ENCODE assay signal across 24 cellular contexts in genomic region chr3:27577504-27577903, GRCh38.
DNase-seq lines count a peak whose midpoint lies in the region; ATAC-seq, FAIRE-seq and TF ChIP-seq lines count a peak whose summit lies in the region.
"Had no signal": no experiment of that assay in that cellular context is flagged by ENCODE, and none has a peak within 500 bp of the region (broad histone marks: within the 10 kb centered on the region; RNA-seq: fewer than 3 reads in every experiment).

No MANE protein-coding gene starts in this region.

- dilution Hi-C loops in endothelial cell of umbilical vein (cut with MboI; ENCODE audit: extremely low pct_ligation_motif_present, low sequenced_read_pairs): no loop called here

- DNase-seq in endothelial cell of umbilical vein (ENCODE audit: low read depth, low spot score) (no peak), Right ventricle myocardium superior (no peak), psoas muscle (no peak), aorta (no peak), brain microvascular endothelial cell (no peak), NCI-H2107 treated with DMSO at 0.1 percent for 48 hours (lab: John Stamatoyannopoulos, UW; ENCODE audit: unreplicated experiment) (no peak)
- DNase-seq: activated CD4-positive, alpha-beta T cell treated with anti-CD3 and anti-CD28 coated beads for 48 hours; activated naive CD4-positive, alpha-beta T cell treated with anti-CD3 and anti-CD28 coated beads for 36 hours; activated T-cell treated with anti-CD3 and anti-CD28 coated beads, Interleukin-2, amount 50 U/mL, for 48 hours; amniotic stem cell; CD4-positive, alpha-beta T cell; central memory CD4-positive, alpha-beta T cell; dorsolateral prefrontal cortex; kidney glomerular epithelial cell; NCI-H1417 treated with DMSO at 0.1 percent for 48 hours; NCI-H446; NCI-H82; spleen; stimulated activated CD4-positive, alpha-beta T cell treated with anti-CD3 and anti-CD28 coated beads, Interleukin-2, amount 100 ng/mL, for 48 hours had no signal

- H3K79me2 ChIP-seq in endothelial cell of umbilical vein (ENCODE audit: control insufficient read depth, insufficient read depth, low read length): no peaks in the 10 kb centered on the region

- CTCF ChIA-PET in endothelial cell of umbilical vein (lab: Charles Lee): interaction anchor here (0.6 to 1.6 kb wide), 5 partner anchors 15 to 134 kb away, joined by 3 to 5 read pairs (median 3); no protein-coding TSS in a partner anchor

- H4K20me1 ChIP-seq in endothelial cell of umbilical vein (replicated peaks; ENCODE audit: control insufficient read depth, extremely low read depth, insufficient read depth, low read length): no peaks in the 10 kb centered on the region

- BruUV-seq in endothelial cell of umbilical vein (replicated peaks; lab: Mats Ljungman, UMichigan): no TSS peak

- H3K9me3 ChIP-seq in endothelial cell of umbilical vein (replicated peaks; ENCODE audit: control insufficient read depth, insufficient read depth, low read length) (no peaks in the 10 kb centered on the region), psoas muscle (no peaks in the 10 kb centered on the region), aorta (ENCODE audit: control insufficient read depth, low read length) (no peaks in the 10 kb centered on the region)
- H3K9me3 ChIP-seq: neutrophil, spleen had no signal

- in situ Hi-C loops in brain microvascular endothelial cell (cut with HindIII; ENCODE audit: low pct_ligation_motif_present, low sequenced_read_pairs): no loop called here

- no peak for TF ChIP-seq POLR2A in endothelial cell of umbilical vein (IDR thresholded peaks at IDR 0.05; ENCODE audit: low read depth, low read length)

- intact Hi-C loops in endothelial cell of umbilical vein (cut with micrococcal nuclease): no loop called here
- intact Hi-C loops in Right ventricle myocardium superior (cut with DNase I): no loop called here
- intact Hi-C loops in psoas muscle (cut with DNase I): no loop called here
- intact Hi-C loops in aorta (cut with DNase I): loop anchor here (5.0 to 10.0 kb wide), 3 partner anchors 45 to 57 kb away; no protein-coding TSS in a partner anchor

- peak overlapping the region; percentile 15 for H2AFZ ChIP-seq in endothelial cell of umbilical vein (ENCODE audit: low read depth, low read length)

- H3K4me2 ChIP-seq in endothelial cell of umbilical vein (ENCODE audit: insufficient read depth, low read length): no peak overlapping the region

- ATAC-seq in Right ventricle myocardium superior (ENCODE audit: poor library complexity) (peak; percentile 88), psoas muscle (peak in 1 of 4 donors; percentile 48), aorta (ENCODE audit: low FRiP score) (peak; percentile 76), HG03159 (IDR thresholded peaks at IDR 0.05; ENCODE audit: unreplicated experiment) (no peak)
- ATAC-seq: stimulated activated effector memory CD8-positive, alpha-beta T cell treated with anti-CD3 and anti-CD28 coated beads, Interleukin-12 subunit alpha, Interleukin-12 subunit beta, amount 100 ng/mL, for 72 hours had no signal

- TF ChIP-seq CTCF in endothelial cell of umbilical vein (IDR thresholded peaks at IDR 0.05; ENCODE audit: extremely low read depth in 1 of 2, insufficient read depth in 1 of 2, low read depth in 1 of 2, low read length in 2 of 2) (no peak), psoas muscle (IDR thresholded peaks at IDR 0.05) (no peak), brain microvascular endothelial cell (IDR thresholded peaks at IDR 0.05; ENCODE audit: low read depth, low read length, missing control alignments) (no peak)

- H3K27me3 ChIP-seq in endothelial cell of umbilical vein (ENCODE audit: control insufficient read depth in 2 of 2, insufficient read depth in 2 of 2, low read length in 2 of 2) (no peaks in the 10 kb centered on the region), psoas muscle (ENCODE audit: insufficient read depth in 3 of 3, low read length in 2 of 3) (no peaks in the 10 kb centered on the region), aorta (ENCODE audit: control insufficient read depth in 1 of 2, insufficient read depth in 2 of 2, low read length in 1 of 2) (no peaks in the 10 kb centered on the region), brain microvascular endothelial cell (replicated peaks) (no peaks in the 10 kb centered on the region)
- H3K27me3 ChIP-seq: dorsolateral prefrontal cortex, neutrophil, spleen had no signal

- WGBS in psoas muscle, 3 donors: 48 to 68% (median 54%) methylated on average over 5 of the region's 5 CpGs
- 4 to 5% methylated on average over 5 of the region's 5 CpGs for WGBS in aorta, 2 donors

- peaks cover 7% of the 10 kb centered on the region for H3K4me1 ChIP-seq in endothelial cell of umbilical vein (ENCODE audit: control insufficient read depth, extremely low read depth, insufficient read depth, low read length)
- no peaks in the 10 kb centered on the region for H3K4me1 ChIP-seq in psoas muscle
- peaks cover 0 to 2% of the 10 kb centered on the region in 2 donors for H3K4me1 ChIP-seq in aorta (ENCODE audit: control insufficient read depth in 1 of 2, insufficient read depth in 2 of 2, low read length in 2 of 2)
- H3K4me1 ChIP-seq: spleen had no signal

- H3K9ac ChIP-seq in endothelial cell of umbilical vein (replicated peaks; ENCODE audit: extremely low read depth, insufficient read depth, low read length): no peak overlapping the region

- H3K4me3 ChIP-seq in endothelial cell of umbilical vein (replicated peaks in 1 of 3; ENCODE audit: insufficient read depth in 1 of 3, low read depth in 1 of 3, low read length in 3 of 3): no peak overlapping the region
- H3K4me3 ChIP-seq in psoas muscle: no peak overlapping the region
- no peak overlapping the region for H3K4me3 ChIP-seq in aorta (ENCODE audit: low read length in 2 of 2)
- no peak overlapping the region for H3K4me3 ChIP-seq in brain microvascular endothelial cell (ENCODE audit: low read depth, low read length)
- H3K4me3 ChIP-seq: dorsolateral prefrontal cortex, spleen had no signal

- POLR2A ChIA-PET in endothelial cell of umbilical vein (lab: Charles Lee): interaction anchor here (1.0 kb wide), 1 partner anchor 93 kb away, joined by 11 read pairs; the partner anchor contains the start of gene SLC4A7

- H3K36me3 ChIP-seq in endothelial cell of umbilical vein (ENCODE audit: control insufficient read depth in 2 of 2, extremely low read depth in 1 of 2, insufficient read depth in 2 of 2, low read length in 2 of 2): no peaks in the 10 kb centered on the region
- H3K36me3 ChIP-seq in psoas muscle (ENCODE audit: insufficient read depth in 1 of 2, low read depth in 1 of 2): no peaks in the 10 kb centered on the region
- H3K36me3 ChIP-seq in aorta (ENCODE audit: control insufficient read depth in 1 of 2, insufficient read depth in 2 of 2, low read length in 1 of 2): no peaks in the 10 kb centered on the region
- H3K36me3 ChIP-seq in brain microvascular endothelial cell (replicated peaks): no peaks in the 10 kb centered on the region
- H3K36me3 ChIP-seq: neutrophil, spleen had no signal

- no peaks in the 10 kb centered on the region for H3K9me1 ChIP-seq in endothelial cell of umbilical vein (replicated peaks; ENCODE audit: control insufficient read depth, extremely low read depth, insufficient read depth, low read length)

- peak; percentile 59 for FAIRE-seq in endothelial cell of umbilical vein (lab: Jason Lieb, UNC)
- FAIRE-seq: GM19239 had no signal

- no peak overlapping the region for H3K27ac ChIP-seq in endothelial cell of umbilical vein (ENCODE audit: insufficient read depth, low read depth, low read length)
- peak overlapping the region; percentile 34 for H3K27ac ChIP-seq in psoas muscle
- H3K27ac ChIP-seq in aorta (ENCODE audit: low read depth in 1 of 2, low read length in 2 of 2): peak overlapping the region; percentile 68 to 79
- H3K27ac ChIP-seq in brain microvascular endothelial cell: no peak overlapping the region
- H3K27ac ChIP-seq: neutrophil, spleen, VCaP had no signal

TF ChIP-seq in endothelial cell of umbilical vein, 7 proteins besides CTCF, POLR2A, EP300 and RAD21:
- TF ChIP-seq MYC (IDR thresholded peaks at IDR 0.05; ENCODE audit: low read depth, low read length) (no peak), MAX (IDR thresholded peaks at IDR 0.05; ENCODE audit: insufficient read depth, insufficient read length) (no peak), JUN (IDR thresholded peaks at IDR 0.05; ENCODE audit: borderline replicate concordance, insufficient read depth, insufficient read length, low read depth) (no peak), GATA2 (IDR thresholded peaks at IDR 0.05; ENCODE audit: insufficient read depth, insufficient read length, low read depth, low read length) (no peak), EZH2 (IDR thresholded peaks at IDR 0.05; ENCODE audit: borderline replicate concordance, low read depth, low read length, severe bottlenecking) (no peak), FOS (IDR thresholded peaks at IDR 0.05; ENCODE audit: borderline replicate concordance, insufficient read depth, low read length) (no peak), POLR2AphosphoS5 (IDR thresholded peaks at IDR 0.05; ENCODE audit: insufficient read depth, low read depth, low read length) (no peak)
TF ChIP-seq in endothelial cell of umbilical vein: peak in this region for 0.

Comparison
In these comparisons a context has a peak if more than half of its experiments do, and no peak if none do; other contexts are left out.
1. H3K27ac ChIP-seq: peak in psoas muscle (single experiment) and aorta (2 of 2); none in endothelial cell of umbilical vein (single experiment) and brain microvascular endothelial cell (single experiment).
2. intact Hi-C loops: an anchor here in aorta (5.0 to 10.0 kb wide); none called in endothelial cell of umbilical vein, Right ventricle myocardium superior and psoas muscle.